Comparison of ENCODE assay signal across 27 cellular contexts in the genomic region with DNA sequence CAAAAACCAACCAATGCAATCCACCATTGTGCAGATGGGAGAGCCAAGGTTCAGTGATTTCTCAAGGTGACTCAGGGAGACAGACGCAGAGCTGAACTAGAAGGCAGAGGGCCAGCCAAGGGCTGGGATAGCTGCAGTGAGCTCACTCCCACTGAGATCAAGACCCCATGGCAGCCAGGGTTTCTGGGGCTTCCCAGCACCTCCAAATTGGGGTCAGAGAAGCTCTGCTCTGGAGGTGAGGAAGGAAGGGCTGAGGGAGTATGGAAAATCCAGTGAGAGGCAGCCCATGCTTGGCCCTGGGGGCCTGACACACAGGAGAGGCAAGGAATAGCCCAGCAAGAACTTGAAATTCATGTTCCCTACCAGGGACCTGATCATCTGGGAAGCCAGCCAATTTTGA.
"Had no signal": no experiment of that assay in that cellular context is flagged by ENCODE, and none has a peak within 500 bp of the region (broad histone marks: within the 10 kb centered on the region; RNA-seq: fewer than 3 reads in every experiment).

No MANE protein-coding gene starts in this region.

- H3K27ac ChIP-seq: adrenal gland, body of pancreas, breast epithelium, SJCRH30, SK-N-MC had no signal

- H3K4me3 ChIP-seq: adrenal gland, body of pancreas, breast epithelium, K562, SJCRH30, SK-N-MC had no signal

- DNase-seq: activated CD4-positive, alpha-beta memory T cell treated with anti-CD3 and anti-CD28 coated beads for 36 hours; activated CD4-positive, alpha-beta T cell treated with anti-CD3 and anti-CD28 coated beads, Interleukin-2, amount 50 U/mL, for 1 hour; activated CD8-positive, alpha-beta memory T cell treated with anti-CD3 and anti-CD28 coated beads, Interleukin-2, amount 50 U/mL, for 4 hours; activated gamma-delta T cell treated with Interleukin-2 at 50 U/mL for 16 hours; activated naive CD4-positive, alpha-beta T cell treated with anti-CD3 and anti-CD28 coated beads for 36 hours; activated T-cell treated with anti-CD3 and anti-CD28 coated beads for 4 hours; activated T-cell treated with anti-CD3 and anti-CD28 coated beads, Interleukin-2, amount 50 U/mL, for 4 hours; body of pancreas; caudate nucleus; cerebellar nuclear complex; NCI-H1105; NCI-H1436; NCI-H187; NCI-H2081; NCI-H2227 treated with DMSO at 0.1 percent for 48 hours; NCI-H446; NCI-H510A treated with DMSO at 0.1 percent for 48 hours; SHP77; SJCRH30; T1000 had no signal

- H3K4me3 Mint-ChIP-seq: activated CD4-positive, alpha-beta memory T cell treated with anti-CD3 and anti-CD28 coated beads for 36 hours; activated naive CD4-positive, alpha-beta T cell treated with anti-CD3 and anti-CD28 coated beads for 36 hours; activated T-cell treated with anti-CD3 and anti-CD28 coated beads, Interleukin-2, amount 50 U/mL, for 4 hours; activated T-helper 1 cell treated with anti-CD3 and anti-CD28 coated beads, Interleukin-12 subunit alpha, Interleukin-12 subunit beta, Interleukin-2, Interleukin-4 antibody, amounts not matched to agents 30 ng/mL and 10 ng/mL and 1 ng/mL, durations not matched to agents 14 hours and 24 hours and 36 hours had no signal

- H3K36me3 Mint-ChIP-seq: activated CD4-positive, alpha-beta memory T cell treated with anti-CD3 and anti-CD28 coated beads for 36 hours; activated naive CD4-positive, alpha-beta T cell treated with anti-CD3 and anti-CD28 coated beads, Interleukin-2, amount 50 U/mL, for 72 hours had no signal

- H3K4me1 ChIP-seq: adrenal gland, breast epithelium, SJCRH30 had no signal

- H3K9me3 ChIP-seq: adrenal gland, body of pancreas, breast epithelium, SJCRH30 had no signal

- H3K27me3 ChIP-seq: adrenal gland, body of pancreas had no signal

- H3K9me3 Mint-ChIP-seq: activated CD4-positive, alpha-beta memory T cell treated with anti-CD3 and anti-CD28 coated beads for 36 hours; activated naive CD4-positive, alpha-beta T cell treated with anti-CD3 and anti-CD28 coated beads for 36 hours; activated naive CD4-positive, alpha-beta T cell treated with anti-CD3 and anti-CD28 coated beads, Interleukin-2, amount 50 U/mL, for 72 hours; activated T-cell treated with anti-CD3 and anti-CD28 coated beads, Interleukin-2, amount 50 U/mL, for 4 hours; activated T-helper 1 cell treated with anti-CD3 and anti-CD28 coated beads, Interleukin-12 subunit alpha, Interleukin-12 subunit beta, Interleukin-2, Interleukin-4 antibody, amounts not matched to agents 30 ng/mL and 10 ng/mL and 1 ng/mL, durations not matched to agents 14 hours and 24 hours and 36 hours had no signal

- ATAC-seq: activated naive CD4-positive, alpha-beta T cell treated with anti-CD3 and anti-CD28 coated beads, Interleukin-2, amount 50 U/mL, for 72 hours; activated T-cell treated with anti-CD3 and anti-CD28 coated beads, Interleukin-2, amount 50 U/mL, for 4 hours; body of pancreas; K562; Panc1 had no signal

- H3K36me3 ChIP-seq: adrenal gland, breast epithelium, SJCRH30 had no signal

- H3K27ac Mint-ChIP-seq: activated CD4-positive, alpha-beta memory T cell treated with anti-CD3 and anti-CD28 coated beads for 36 hours; activated naive CD4-positive, alpha-beta T cell treated with anti-CD3 and anti-CD28 coated beads for 36 hours; activated naive CD4-positive, alpha-beta T cell treated with anti-CD3 and anti-CD28 coated beads, Interleukin-2, amount 50 U/mL, for 72 hours; activated T-helper 1 cell treated with anti-CD3 and anti-CD28 coated beads, Interleukin-12 subunit alpha, Interleukin-12 subunit beta, Interleukin-2, Interleukin-4 antibody, amounts not matched to agents 30 ng/mL and 10 ng/mL and 1 ng/mL, durations not matched to agents 14 hours and 24 hours and 36 hours had no signal
